ENCODE assay signal across 20 cellular contexts in the genomic region with DNA sequence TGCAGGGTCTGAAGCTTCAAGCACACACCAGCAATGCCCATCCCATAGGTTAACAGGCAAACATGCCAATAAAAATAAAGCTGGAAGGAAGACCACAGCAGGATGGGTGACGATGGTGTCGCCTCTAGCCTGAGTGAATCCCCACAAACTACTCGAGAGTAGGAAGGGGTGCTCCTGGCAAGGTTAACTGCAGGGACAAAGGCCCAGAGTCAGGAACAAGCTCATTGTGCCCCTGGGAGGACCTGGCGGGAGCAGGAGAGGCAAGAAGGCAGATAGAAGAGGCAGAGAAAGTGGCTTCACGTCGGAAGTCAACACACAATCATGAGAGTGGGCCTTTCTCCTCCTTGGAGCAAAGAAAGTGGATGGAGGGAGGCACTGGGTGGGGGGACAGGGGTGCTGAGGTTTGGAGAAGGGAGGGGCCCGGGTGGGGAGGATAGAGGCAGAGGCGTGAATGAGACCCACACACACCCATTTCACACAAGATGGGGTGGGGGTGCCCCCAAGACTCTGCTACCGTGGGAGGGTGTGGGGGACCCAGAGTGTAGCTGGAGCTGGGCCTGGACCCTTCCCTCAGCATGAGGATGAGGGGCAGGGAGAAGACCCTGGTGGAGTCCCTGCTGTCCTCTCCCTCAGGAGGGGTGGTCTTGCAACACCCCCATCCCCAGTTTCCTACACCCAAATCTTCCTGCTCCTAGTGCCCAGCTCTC. TPM values are rescaled to one million over a fixed set of nuclear protein-coding genes. Genes with fewer than 3 reads are reported as not detected.
DNase-seq lines count a peak whose midpoint lies in the region; ATAC-seq, FAIRE-seq and TF ChIP-seq lines count a peak whose summit lies in the region.
"Had no signal": no experiment of that assay in that cellular context is flagged by ENCODE, and none has a peak within 500 bp of the region (broad histone marks: within the 10 kb centered on the region; RNA-seq: fewer than 3 reads in every experiment).

No MANE protein-coding gene starts in this region.

- no TSS peak for BruUV-seq in PC-9 (replicated peaks; lab: Mats Ljungman, UMichigan)

- no peak overlapping the region for H3K4me3 ChIP-seq in left ventricle myocardium inferior
- no peak overlapping the region for H3K4me3 ChIP-seq in transverse colon
- H3K4me3 ChIP-seq in PC-9 = no peak overlapping the region

- no peak overlapping the region for H2BK120ac ChIP-seq in H9 (ENCODE audit: low read depth, low read length, poor library complexity, severe bottlenecking)

- no peak overlapping the region for H3T11ph ChIP-seq in H9 (ENCODE audit: low read length)

- no peak overlapping the region for H2BK15ac ChIP-seq in H9 (ENCODE audit: low read depth, low read length)

- H3K56ac ChIP-seq in H9 (ENCODE audit: insufficient read length, low read depth, low read length) = no peak overlapping the region

- DNase-seq in left ventricle myocardium inferior (peak; percentile 4), left cardiac atrium (no peak), H9 (no peak), left lobe of liver (ENCODE audit: low spot score) (peak; percentile 35), transverse colon (peak; percentile 1), PC-9 (no peak), frontal cortex (ENCODE audit: low spot score in 2 of 2) (no peak)
- DNase-seq: AML-193; HCEC 1CT; MV-4-11; NCI-H1417; NCI-H1930; NCI-H446; NK-92 treated with Interleukin-12 subunit alpha and Interleukin-12 subunit beta, amount 100 ng/mL, for 24 hours; SIG-M5 had no signal

- H4K91ac ChIP-seq in H9 (ENCODE audit: insufficient read length, low read depth, low read length) = no peak overlapping the region

- intact Hi-C loops in left ventricle myocardium inferior (cut with micrococcal nuclease) (no loop called here), left cardiac atrium (cut with DNase I) (no loop called here), transverse colon (cut with DNase I; ENCODE audit: low total_unique reads) (no loop called here), PC-9 (cut with micrococcal nuclease; ENCODE audit: unreplicated experiment) (no loop called here)

- no peaks in the 10 kb centered on the region for H3K9me3 ChIP-seq in left ventricle myocardium inferior (replicated peaks)
- H3K9me3 ChIP-seq in H9 (ENCODE audit: control insufficient read depth, low read depth, low read length) = no peaks in the 10 kb centered on the region
- no peaks in the 10 kb centered on the region for H3K9me3 ChIP-seq in transverse colon
- H3K9me3 ChIP-seq in PC-9 (ENCODE audit: insufficient read depth, low read depth) = no peaks in the 10 kb centered on the region

- H3K23me2 ChIP-seq in H9 (ENCODE audit: insufficient read length, low read depth, low read length, poor library complexity, severe bottlenecking) = no peaks in the 10 kb centered on the region

- no peak for TF ChIP-seq EP300 in transverse colon (IDR thresholded peaks at IDR 0.05; ENCODE audit: low read depth)

- H3K14ac ChIP-seq in H9 (ENCODE audit: insufficient read depth, low read length) = peak overlapping the region; percentile 1; the same call in 1 of the 2 replicates

- H3K23ac ChIP-seq in H9 (ENCODE audit: insufficient read length, low read depth, low read length) = no peak overlapping the region

- no peaks in the 10 kb centered on the region for H3F3A ChIP-seq in PC-9 (ENCODE audit: insufficient read depth, low read depth)

- CTCF ChIA-PET in PC-9 (lab: Charles Lee) = no interaction called here

- H3K4ac ChIP-seq in H9 (ENCODE audit: low read depth, low read length) = no peak overlapping the region

- H4K20me1 ChIP-seq in H9 (ENCODE audit: control insufficient read depth, insufficient read depth, insufficient read length) (no peaks in the 10 kb centered on the region), PC-9 (ENCODE audit: insufficient read depth) (no peaks in the 10 kb centered on the region)

- no peaks in the 10 kb centered on the region for H3K79me1 ChIP-seq in H9 (ENCODE audit: insufficient read depth, low read depth, low read length, poor library complexity, severe bottlenecking)

- no peak overlapping the region for H2BK5ac ChIP-seq in H9 (ENCODE audit: insufficient read length, low read length)

- no peak for TF ChIP-seq POLR2A in transverse colon (IDR thresholded peaks at IDR 0.05)

- H3K18ac ChIP-seq in H9 (ENCODE audit: insufficient read length, low read depth, low read length) = no peak overlapping the region

- FAIRE-seq in frontal cortex (lab: Jason Lieb, UNC) = no peak

- peaks cover 35% of the 10 kb centered on the region for H3K27me3 Mint-ChIP-seq in H9 (ENCODE audit: low read depth)

- no peak overlapping the region for H4K5ac ChIP-seq in H9 (ENCODE audit: insufficient read length, low read depth, low read length)

- H4K8ac ChIP-seq in H9 (replicated peaks; ENCODE audit: insufficient read length, low read depth, low read length) = no peak overlapping the region

- H3K36me3 Mint-ChIP-seq in H9 (ENCODE audit: insufficient read depth in 1 of 3, low read depth in 3 of 3) = no peaks in the 10 kb centered on the region; a peak in 1 of 7 replicates
- H3K36me3 Mint-ChIP-seq: CD14-positive monocyte had no signal

- H3K79me2 ChIP-seq in H9 (ENCODE audit: insufficient read depth, low read length) (no peaks in the 10 kb centered on the region), PC-9 (ENCODE audit: low read depth) (no peaks in the 10 kb centered on the region)

- H3K4me1 ChIP-seq in left ventricle myocardium inferior = no peaks in the 10 kb centered on the region
- H3K4me1 ChIP-seq in H9 (ENCODE audit: insufficient read depth, low read length) = no peaks in the 10 kb centered on the region
- H3K4me1 ChIP-seq in transverse colon = no peaks in the 10 kb centered on the region
- no peaks in the 10 kb centered on the region for H3K4me1 ChIP-seq in PC-9 (replicated peaks; ENCODE audit: insufficient read depth)

- no peak overlapping the region for H2AFZ ChIP-seq in H9 (ENCODE audit: low read length)
- H2AFZ ChIP-seq in PC-9 = no peak overlapping the region

- H3K27ac Mint-ChIP-seq in H9 = peak overlapping the region in 1 of 3 experiments; percentile 49; a peak in 2 of 7 replicates
- H3K27ac Mint-ChIP-seq: CD14-positive monocyte had no signal

- in situ Hi-C loops in transverse colon (cut with MboI; ENCODE audit: low pct_ligation_motif_present in 1 of 4, low pct_unique_long_range_greater_than_20kb in 1 of 4, low sequenced_read_pairs in 3 of 4) = no loop called here

- no peak overlapping the region for H3K4me2 ChIP-seq in H9 (ENCODE audit: insufficient read depth, insufficient read length, low read length)
- no peak overlapping the region for H3K4me2 ChIP-seq in PC-9

- H3K27ac ChIP-seq in left ventricle myocardium inferior (replicated peaks) (no peak overlapping the region), H9 (ENCODE audit: insufficient read length, low read depth, low read length) (no peak overlapping the region), transverse colon (no peak overlapping the region), PC-9 (no peak overlapping the region)
- H3K27ac ChIP-seq: HL-60 had no signal

- H3K4me1 Mint-ChIP-seq in H9 = no peaks in the 10 kb centered on the region
- H3K4me1 Mint-ChIP-seq: CD14-positive monocyte had no signal

- TF ChIP-seq CTCF in left ventricle myocardium inferior (IDR thresholded peaks at IDR 0.05; ENCODE audit: borderline replicate concordance) (no peak), H9 (conservative IDR thresholded peaks at IDR 0.05) (no peak), transverse colon (IDR thresholded peaks at IDR 0.05) (no peak), PC-9 (conservative IDR thresholded peaks at IDR 0.05) (no peak)

- POLR2A ChIA-PET in PC-9 (lab: Charles Lee; ENCODE audit: unreplicated experiment) = interaction anchor here (0.5 kb wide), 1 partner anchor 1091 kb away, joined by 3 read pairs; no protein-coding TSS in a partner anchor

- no CpG with 5 or more reads among the region's 9 CpGs for WGBS in H9 (ENCODE audit: extremely low coverage, insufficient read length, low lambda C conversion rate)
- WGBS in transverse colon (ENCODE audit: low coverage in 1 of 2), 2 donors = 81 to 82% methylated on average over 2 to 9 of the region's 9 CpGs

- no peak overlapping the region for H2BK20ac ChIP-seq in H9 (ENCODE audit: low read depth, low read length, poor library complexity, severe bottlenecking)

- H3K27me3 ChIP-seq in left ventricle myocardium inferior (ENCODE audit: low read depth) (peaks cover 83% of the 10 kb centered on the region), H9 (ENCODE audit: insufficient read depth, low read length) (no peaks in the 10 kb centered on the region), transverse colon (peaks cover 24% of the 10 kb centered on the region), PC-9 (ENCODE audit: insufficient read depth, low read depth) (peaks cover 16% of the 10 kb centered on the region; the same call in 1 of the 2 replicates)

- H3K36me3 ChIP-seq in left ventricle myocardium inferior (no peaks in the 10 kb centered on the region), transverse colon (no peaks in the 10 kb centered on the region), PC-9 (ENCODE audit: low read depth) (no peaks in the 10 kb centered on the region)

- no peak overlapping the region for H2BK12ac ChIP-seq in H9 (ENCODE audit: insufficient read length, low read depth, low read length)

- H3K4me3 Mint-ChIP-seq in H9 = no peak overlapping the region
- H3K4me3 Mint-ChIP-seq: CD14-positive monocyte had no signal

- no peak overlapping the region for H2AK5ac ChIP-seq in H9 (ENCODE audit: insufficient read length, low read length)

- peaks cover 0 to 7% of the 10 kb centered on the region in 2 experiments; a peak in 3 of 5 replicates for H3K9me3 Mint-ChIP-seq in H9

- no peak overlapping the region for H3K9ac ChIP-seq in H9 (ENCODE audit: extremely low read depth, insufficient read length, low read length)

- no peaks in the 10 kb centered on the region for H3K9me2 ChIP-seq in PC-9 (ENCODE audit: insufficient read depth)

- ATAC-seq in left cardiac atrium = no peak
- no peak for ATAC-seq in left lobe of liver
- ATAC-seq in GM19397 (IDR thresholded peaks at IDR 0.05; ENCODE audit: unreplicated experiment) = no peak

RNA-seq across cellular contexts. Expression of a gene that starts 43.1 kb away (rescaled TPM):
- total RNA-seq in left ventricle myocardium inferior = not detected
- 1 to 10 TPM in 1 of 2 donors, under 1 TPM in 1; 0.37 to 1.1 TPM for total RNA-seq in left cardiac atrium
- total RNA-seq in H9 (2021) = 0.20 TPM in 1 of 2 replicates, not detected in the other
- 0.13 TPM for total RNA-seq in left lobe of liver
- 1 to 10 TPM in 3 of 4 donors, not detected in 1; 1.2 to 2.9 (median 1.4) TPM for total RNA-seq in transverse colon
- total RNA-seq in PC-9 (2021) = 0.26 TPM in 1 of 2 replicates, not detected in the other
- under 0.01 TPM for total RNA-seq in frontal cortex
- total RNA-seq: OCI-LY7, RPMI7951 had no signal

Comparison
In these comparisons a context has a peak if more than half of its experiments do, and no peak if none do; other contexts are left out.
1. DNase-seq: peak in left ventricle myocardium inferior (single experiment), left lobe of liver (single experiment) and transverse colon (single experiment); none in left cardiac atrium (single experiment), H9 (single experiment), PC-9 (0 of 2) and frontal cortex (0 of 2).